8 cellular contexts compared by ENCODE assay signal in genomic region chr1:155000725-155001437, GRCh38. TPM values are rescaled to one million over a fixed set of nuclear protein-coding genes. Genes with fewer than 3 reads are reported as not detected.
DNase-seq lines count a peak whose midpoint lies in the region; ATAC-seq, FAIRE-seq and TF ChIP-seq lines count a peak whose summit lies in the region.

No MANE protein-coding gene starts in this region.

- H3K9me3 ChIP-seq in Karpas-422 (ENCODE audit: low read length) (no peaks in the 10 kb centered on the region), esophagus squamous epithelium (no peaks in the 10 kb centered on the region)

- no peak for FAIRE-seq in D721Med (lab: Jason Lieb, UNC)

- intact Hi-C loops in activated T-helper 1 cell treated with anti-CD3 and anti-CD28 coated beads, Interleukin-12 subunit alpha, Interleukin-12 subunit beta, Interleukin-2, Interleukin-4 antibody, amounts not matched to agents 30 ng/mL and 10 ng/mL and 1 ng/mL, durations not matched to agents 14 hours and 24 hours and 36 hours (cut with micrococcal nuclease), result loop anchor here (1.0 to 5.0 kb wide), 5 partner anchors 27 to 781 kb away; partner anchors contain the start of genes CKS1B, IL6R, RUSC1 and UBAP2L
- intact Hi-C loops in esophagus squamous epithelium (cut with DNase I), result no loop called here

- no peaks in the 10 kb centered on the region for H4K20me1 ChIP-seq in Karpas-422 (ENCODE audit: insufficient read depth, low read depth, low read length)

- H3K4me1 ChIP-seq in Karpas-422 (ENCODE audit: low read length) (peaks cover 59% of the 10 kb centered on the region), esophagus squamous epithelium (peaks cover 33 to 54% (median 43%) of the 10 kb centered on the region in 3 donors)

- H3K36me3 Mint-ChIP-seq in activated T-helper 1 cell treated with anti-CD3 and anti-CD28 coated beads, Interleukin-12 subunit alpha, Interleukin-12 subunit beta, Interleukin-2, Interleukin-4 antibody, amounts not matched to agents 30 ng/mL and 10 ng/mL and 1 ng/mL, durations not matched to agents 14 hours and 24 hours and 36 hours (ENCODE audit: low read depth), result peaks cover 7% of the 10 kb centered on the region

- H3K27me3 ChIP-seq in Karpas-422 (ENCODE audit: low read length) (no peaks in the 10 kb centered on the region), esophagus squamous epithelium (no peaks in the 10 kb centered on the region)

- H3K4me2 ChIP-seq in Karpas-422 (ENCODE audit: low read depth, low read length, poor library complexity, severe bottlenecking), result peak overlapping the region; percentile 96

- H3K27ac ChIP-seq in Karpas-422 (ENCODE audit: low read length) (peak overlapping the region; percentile 88), esophagus squamous epithelium (peak overlapping the region; percentile 97 to 99 (median 98))

- H3K9me2 ChIP-seq in Karpas-422 (replicated peaks; ENCODE audit: insufficient read depth, low read length), result no peaks in the 10 kb centered on the region

- H3K36me3 ChIP-seq in Karpas-422 (ENCODE audit: insufficient read depth, low read length) (no peaks in the 10 kb centered on the region), esophagus squamous epithelium (peaks cover 0 to 1% (median 0%) of the 10 kb centered on the region in 3 donors)

- peak in 3 of 4 donors; percentile 44 to 88 (median 77) for TF ChIP-seq POLR2A in esophagus squamous epithelium (IDR thresholded peaks at IDR 0.05)

- DNase-seq in D721Med (ENCODE audit: insufficient read length, low spot score) (peak; percentile 92), Karpas-422 (peak; percentile 94), RKO (ENCODE audit: low spot score) (peak; percentile 90), esophagus squamous epithelium (lab: John Stamatoyannopoulos, UW) (no peak), myocyte (ENCODE audit: low read depth) (peak; percentile 94)
- peak; percentile 81 for DNase-seq in activated T-helper 1 cell treated with anti-CD3 and anti-CD28 coated beads, Interleukin-12 subunit alpha, Interleukin-12 subunit beta, Interleukin-2, Interleukin-4 antibody, amounts not matched to agents 30 ng/mL and 10 ng/mL and 1 ng/mL, durations not matched to agents 14 hours and 24 hours and 36 hours (ENCODE audit: low spot score)
- peak; percentile 73 to 86 for DNase-seq in stimulated activated CD8-positive, alpha-beta memory T cell treated with anti-CD3 and anti-CD28 coated beads, Interleukin-7, amount 100 ng/mL, for 48 hours (ENCODE audit: extremely low read depth in 1 of 2, low read depth in 1 of 2)

- 0 out of 2 replicates have a peak overlapping the region, but pooled peaks have one; percentile 8 for H2AFZ ChIP-seq in Karpas-422 (ENCODE audit: low read length)

- H3K4me1 Mint-ChIP-seq in activated T-helper 1 cell treated with anti-CD3 and anti-CD28 coated beads, Interleukin-12 subunit alpha, Interleukin-12 subunit beta, Interleukin-2, Interleukin-4 antibody, amounts not matched to agents 30 ng/mL and 10 ng/mL and 1 ng/mL, durations not matched to agents 14 hours and 24 hours and 36 hours (ENCODE audit: low read depth), result peaks cover 45% of the 10 kb centered on the region

- H3K27me3 Mint-ChIP-seq in activated T-helper 1 cell treated with anti-CD3 and anti-CD28 coated beads, Interleukin-12 subunit alpha, Interleukin-12 subunit beta, Interleukin-2, Interleukin-4 antibody, amounts not matched to agents 30 ng/mL and 10 ng/mL and 1 ng/mL, durations not matched to agents 14 hours and 24 hours and 36 hours (ENCODE audit: insufficient read depth), result peaks cover 2% of the 10 kb centered on the region

- H3K9me3 Mint-ChIP-seq in activated T-helper 1 cell treated with anti-CD3 and anti-CD28 coated beads, Interleukin-12 subunit alpha, Interleukin-12 subunit beta, Interleukin-2, Interleukin-4 antibody, amounts not matched to agents 30 ng/mL and 10 ng/mL and 1 ng/mL, durations not matched to agents 14 hours and 24 hours and 36 hours, result no peaks in the 10 kb centered on the region

- peaks cover 22% of the 10 kb centered on the region for H3K79me2 ChIP-seq in Karpas-422 (ENCODE audit: low read length)

- WGBS in esophagus squamous epithelium, 2 donors, result 0% methylated on average over 7 to 22 of the region's 44 CpGs

- TF ChIP-seq CTCF in D721Med (IDR thresholded peaks at IDR 0.05; ENCODE audit: insufficient read depth, missing control alignments) (no peak), esophagus squamous epithelium (IDR thresholded peaks at IDR 0.05) (peak in 4 of 6 experiments; percentile 17 to 45 (median 24))

- H3K4me3 ChIP-seq in Karpas-422 (ENCODE audit: low read length) (peak overlapping the region; percentile 70), esophagus squamous epithelium (peak overlapping the region; percentile 77 to 96 (median 86))

- peak; percentile 45 for ATAC-seq in GM21576 (IDR thresholded peaks at IDR 0.05; ENCODE audit: unreplicated experiment)

- peak overlapping the region; percentile 88 for H3K9ac ChIP-seq in Karpas-422 (ENCODE audit: low read length)

- peak overlapping the region; percentile 95 for H3K27ac Mint-ChIP-seq in activated T-helper 1 cell treated with anti-CD3 and anti-CD28 coated beads, Interleukin-12 subunit alpha, Interleukin-12 subunit beta, Interleukin-2, Interleukin-4 antibody, amounts not matched to agents 30 ng/mL and 10 ng/mL and 1 ng/mL, durations not matched to agents 14 hours and 24 hours and 36 hours

- peak overlapping the region; percentile 98 for H3K4me3 Mint-ChIP-seq in activated T-helper 1 cell treated with anti-CD3 and anti-CD28 coated beads, Interleukin-12 subunit alpha, Interleukin-12 subunit beta, Interleukin-2, Interleukin-4 antibody, amounts not matched to agents 30 ng/mL and 10 ng/mL and 1 ng/mL, durations not matched to agents 14 hours and 24 hours and 36 hours

RNA-seq across cellular contexts. Expression of gene ZBTB7B, which starts 1.7 kb away (rescaled TPM):
- 17.1 and 31.0 TPM in 2 replicates for total RNA-seq in Karpas-422 (2014; rRNA removed; shearing (Covaris generic); ENCODE audit: low replicate concordance)
- total RNA-seq in activated T-helper 1 cell treated with anti-CD3 and anti-CD28 coated beads, Interleukin-12 subunit alpha, Interleukin-12 subunit beta, Interleukin-2, Interleukin-4 antibody, amounts not matched to agents 30 ng/mL and 10 ng/mL and 1 ng/mL, durations not matched to agents 14 hours and 24 hours and 36 hours, result 166 and 172 TPM in 2 replicates
- total RNA-seq in esophagus squamous epithelium (100 to 1,000 TPM; 101 to 220 (median 113) TPM), myocyte (24.6 and 26.6 TPM in 2 replicates)
- polyA plus RNA-seq in myocyte (2012), result 25.9 TPM

RNA-seq across cellular contexts. Expression of gene LENEP, which starts 7.5 kb away (rescaled TPM):
- 2.6 TPM in 1 of 2 replicates, not detected in the other for total RNA-seq in Karpas-422 (2014; rRNA removed; shearing (Covaris generic); ENCODE audit: low replicate concordance)
- total RNA-seq in activated T-helper 1 cell treated with anti-CD3 and anti-CD28 coated beads, Interleukin-12 subunit alpha, Interleukin-12 subunit beta, Interleukin-2, Interleukin-4 antibody, amounts not matched to agents 30 ng/mL and 10 ng/mL and 1 ng/mL, durations not matched to agents 14 hours and 24 hours and 36 hours, result 1.5 and 1.8 TPM in 2 replicates
- not detected for total RNA-seq in esophagus squamous epithelium
- total RNA-seq in myocyte, result not detected in 2 replicates
- polyA plus RNA-seq in myocyte (2012), result 0.45 TPM

RNA-seq across cellular contexts. Expression of gene FLAD1, which starts 17.7 kb away (rescaled TPM):
- 48.7 and 57.3 TPM in 2 replicates for total RNA-seq in Karpas-422 (2014; rRNA removed; shearing (Covaris generic); ENCODE audit: low replicate concordance)
- 69.2 and 74.3 TPM in 2 replicates for total RNA-seq in activated T-helper 1 cell treated with anti-CD3 and anti-CD28 coated beads, Interleukin-12 subunit alpha, Interleukin-12 subunit beta, Interleukin-2, Interleukin-4 antibody, amounts not matched to agents 30 ng/mL and 10 ng/mL and 1 ng/mL, durations not matched to agents 14 hours and 24 hours and 36 hours
- total RNA-seq in esophagus squamous epithelium (10 to 100 TPM; 21.5 to 30.9 (median 29.5) TPM), myocyte (27.2 and 28.1 TPM in 2 replicates)
- polyA plus RNA-seq in myocyte (2012), result 29.4 TPM

RNA-seq across cellular contexts. Expression of gene CKS1B, which starts 26.4 kb away (rescaled TPM):
- total RNA-seq in Karpas-422 (2014; rRNA removed; shearing (Covaris generic); ENCODE audit: low replicate concordance), result 110 and 225 TPM in 2 replicates
- total RNA-seq in activated T-helper 1 cell treated with anti-CD3 and anti-CD28 coated beads, Interleukin-12 subunit alpha, Interleukin-12 subunit beta, Interleukin-2, Interleukin-4 antibody, amounts not matched to agents 30 ng/mL and 10 ng/mL and 1 ng/mL, durations not matched to agents 14 hours and 24 hours and 36 hours, result 151 and 158 TPM in 2 replicates
- total RNA-seq in esophagus squamous epithelium (10 to 100 TPM; 34.9 to 72.8 (median 55.3) TPM), myocyte (26.6 and 33.5 TPM in 2 replicates)
- 56.5 TPM for polyA plus RNA-seq in myocyte (2012)

RNA-seq across cellular contexts. Expression of gene SHC1, which starts 30.3 kb away (rescaled TPM):
- 27.8 and 35.3 TPM in 2 replicates for total RNA-seq in Karpas-422 (2014; rRNA removed; shearing (Covaris generic); ENCODE audit: low replicate concordance)
- total RNA-seq in activated T-helper 1 cell treated with anti-CD3 and anti-CD28 coated beads, Interleukin-12 subunit alpha, Interleukin-12 subunit beta, Interleukin-2, Interleukin-4 antibody, amounts not matched to agents 30 ng/mL and 10 ng/mL and 1 ng/mL, durations not matched to agents 14 hours and 24 hours and 36 hours, result 61.4 and 62.3 TPM in 2 replicates
- total RNA-seq in esophagus squamous epithelium (10 to 100 TPM; 37.6 to 80.9 (median 65.8) TPM), myocyte (165 and 171 TPM in 2 replicates)
- 295 TPM for polyA plus RNA-seq in myocyte (2012)
